15 cellular contexts compared by ENCODE assay signal in genomic region chr7:127870231-127870907, GRCh38.
DNase-seq lines count a peak whose midpoint lies in the region; ATAC-seq and TF ChIP-seq lines count a peak whose summit lies in the region.
"Had no signal": no experiment of that assay in that cellular context is flagged by ENCODE, and none has a peak within 500 bp of the region (broad histone marks: within the 10 kb centered on the region; RNA-seq: fewer than 3 reads in every experiment).

No MANE protein-coding gene starts in this region.

- DNase-seq in epithelial cell of esophagus (ENCODE audit: low read depth), result peak; percentile 74
- DNase-seq in NCI-H510A treated with DMSO at 0.1 percent for 48 hours (lab: John Stamatoyannopoulos, UW), result no peak
- DNase-seq in DMS 273 treated with DMSO at 0.1 percent for 48 hours (lab: John Stamatoyannopoulos, UW), result no peak
- DNase-seq in activated T-cell treated with anti-CD3 and anti-CD28 coated beads, Interleukin-2, amount 50 U/mL, for 72 hours, result no peak
- DNase-seq in natural killer cell, result no peak
- DNase-seq: activated CD4-positive, alpha-beta T cell treated with anti-CD3 and anti-CD28 coated beads, Interleukin-2, amount 10 ng/mL, durations not matched to agents 24 days and 14 days; CD4-positive, CD25-positive, alpha-beta regulatory T cell; NCI-H2029 treated with DMSO at 0.1 percent for 48 hours; SHP77 treated with DMSO at 0.1 percent for 48 hours had no signal

- no peak overlapping the region for H3K4me3 ChIP-seq in epithelial cell of esophagus (ENCODE audit: low read length)

- ATAC-seq in GM18858 (IDR thresholded peaks at IDR 0.05; ENCODE audit: unreplicated experiment), result peak; percentile 45
- peak; percentile 72 for ATAC-seq in GM21723 (IDR thresholded peaks at IDR 0.05; ENCODE audit: unreplicated experiment)
- ATAC-seq in HG03442 (IDR thresholded peaks at IDR 0.05; ENCODE audit: unreplicated experiment), result peak; percentile 49
- no peak for ATAC-seq in activated T-cell treated with anti-CD3 and anti-CD28 coated beads, Interleukin-2, amount 50 U/mL, for 72 hours (replicated peaks in 1 of 2)
- no peak for ATAC-seq in natural killer cell
- ATAC-seq: sciatic nerve had no signal

- peaks cover 52% of the 10 kb centered on the region for H3K4me1 Mint-ChIP-seq in activated T-cell treated with anti-CD3 and anti-CD28 coated beads, Interleukin-2, amount 50 U/mL, for 72 hours (ENCODE audit: low read depth)
- H3K4me1 Mint-ChIP-seq in natural killer cell, result peaks cover 28 to 34% of the 10 kb centered on the region in 2 donors
- H3K4me1 Mint-ChIP-seq: mesothelial cell of epicardium had no signal

- TF ChIP-seq CTCF in epithelial cell of esophagus (IDR thresholded peaks at IDR 0.05; ENCODE audit: insufficient read depth, low read depth, low read length, missing control alignments) (no peak), natural killer cell (IDR thresholded peaks at IDR 0.05) (no peak)

- H3K9me3 Mint-ChIP-seq in activated T-cell treated with anti-CD3 and anti-CD28 coated beads, Interleukin-2, amount 50 U/mL, for 72 hours, result no peaks in the 10 kb centered on the region
- H3K9me3 Mint-ChIP-seq in natural killer cell, result no peaks in the 10 kb centered on the region
- H3K9me3 Mint-ChIP-seq: activated CD4-positive, alpha-beta T cell treated with anti-CD3 and anti-CD28 coated beads, Interleukin-2, amount 10 ng/mL, durations not matched to agents 24 days and 14 days; CD4-positive, CD25-positive, alpha-beta regulatory T cell; mesothelial cell of epicardium had no signal

- intact Hi-C loops in natural killer cell (cut with micrococcal nuclease), result no loop called here

- no peak overlapping the region for H3K4me3 Mint-ChIP-seq in activated T-cell treated with anti-CD3 and anti-CD28 coated beads, Interleukin-2, amount 50 U/mL, for 72 hours
- H3K4me3 Mint-ChIP-seq in natural killer cell, result no peak overlapping the region
- H3K4me3 Mint-ChIP-seq: activated CD4-positive, alpha-beta T cell treated with anti-CD3 and anti-CD28 coated beads, Interleukin-2, amount 10 ng/mL, durations not matched to agents 24 days and 14 days; activated naive CD8-positive, alpha-beta T cell; CD4-positive, CD25-positive, alpha-beta regulatory T cell; mesothelial cell of epicardium had no signal

- H3K27me3 Mint-ChIP-seq in activated T-cell treated with anti-CD3 and anti-CD28 coated beads, Interleukin-2, amount 50 U/mL, for 72 hours (ENCODE audit: low read depth), result no peaks in the 10 kb centered on the region
- no peaks in the 10 kb centered on the region for H3K27me3 Mint-ChIP-seq in natural killer cell (ENCODE audit: low read depth in 2 of 2)
- H3K27me3 Mint-ChIP-seq: activated CD4-positive, alpha-beta T cell treated with anti-CD3 and anti-CD28 coated beads, Interleukin-2, amount 10 ng/mL, durations not matched to agents 24 days and 14 days; activated naive CD8-positive, alpha-beta T cell; CD4-positive, CD25-positive, alpha-beta regulatory T cell had no signal

- peaks cover 9 to 10% of the 10 kb centered on the region in 2 donors for H3K36me3 Mint-ChIP-seq in activated T-cell treated with anti-CD3 and anti-CD28 coated beads, Interleukin-2, amount 50 U/mL, for 72 hours (ENCODE audit: insufficient read depth in 2 of 2)
- H3K36me3 Mint-ChIP-seq in natural killer cell, result no peaks in the 10 kb centered on the region

- H3K27ac Mint-ChIP-seq in activated T-cell treated with anti-CD3 and anti-CD28 coated beads, Interleukin-2, amount 50 U/mL, for 72 hours, result no peak overlapping the region
- no peak overlapping the region for H3K27ac Mint-ChIP-seq in natural killer cell
- H3K27ac Mint-ChIP-seq: activated CD4-positive, alpha-beta T cell treated with anti-CD3 and anti-CD28 coated beads, Interleukin-2, amount 10 ng/mL, durations not matched to agents 24 days and 14 days; activated naive CD8-positive, alpha-beta T cell; mesothelial cell of epicardium had no signal

Comparison
In these comparisons a context has a peak if more than half of its experiments do, and no peak if none do; other contexts are left out.
1. ATAC-seq: peak in GM18858 (single experiment), GM21723 (single experiment) and HG03442 (single experiment); none in activated T-cell treated with anti-CD3 and anti-CD28 coated beads, Interleukin-2, amount 50 U/mL, for 72 hours (0 of 2) and natural killer cell (0 of 3).